ENCODE assay signal across 15 cellular contexts in the genomic region with DNA sequence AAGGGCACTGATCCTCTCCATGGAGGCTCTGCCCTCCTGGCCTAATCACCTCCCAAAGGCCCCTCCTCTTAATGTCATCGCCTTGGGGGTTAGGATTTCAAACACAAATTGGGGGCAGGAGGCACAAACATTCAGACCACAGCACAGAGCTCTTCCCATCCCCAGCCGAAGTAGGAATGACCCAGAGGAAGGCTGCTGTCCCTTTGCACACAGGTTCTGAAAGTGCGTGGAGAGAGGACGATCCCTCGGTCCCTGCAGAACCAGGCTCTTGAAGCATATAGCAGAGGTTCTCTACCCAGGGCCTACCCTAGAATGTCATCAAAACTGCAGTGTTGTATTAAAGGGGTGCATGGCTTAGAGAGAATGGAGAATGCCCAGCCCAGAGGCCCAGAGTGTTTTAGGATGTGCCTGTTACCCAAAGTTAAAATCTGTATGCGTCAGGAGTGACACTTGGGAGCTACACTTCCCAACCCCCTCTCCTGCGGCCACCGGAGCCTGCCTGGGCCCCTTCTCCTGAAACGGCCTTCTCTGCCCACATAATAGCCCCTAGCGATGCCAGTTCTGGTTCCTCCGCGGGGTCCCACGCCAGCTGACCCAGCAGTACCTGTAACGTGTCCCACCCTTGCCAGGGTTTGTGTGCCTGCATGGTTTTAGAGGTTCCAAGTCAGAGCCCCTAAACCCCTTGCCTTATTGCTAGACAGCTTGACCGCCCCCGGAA.
DNase-seq lines count a peak whose midpoint lies in the region; ATAC-seq and TF ChIP-seq lines count a peak whose summit lies in the region.
"Had no signal": no experiment of that assay in that cellular context is flagged by ENCODE, and none has a peak within 500 bp of the region (broad histone marks: within the 10 kb centered on the region; RNA-seq: fewer than 3 reads in every experiment).

No MANE protein-coding gene starts in this region.

- peaks cover 16% of the 10 kb centered on the region for H3F3A ChIP-seq in MM.1S (ENCODE audit: insufficient read depth, low read length)

- peaks cover 50% of the 10 kb centered on the region for H3K4me1 Mint-ChIP-seq in Calu3 (ENCODE audit: low read depth, unreplicated experiment)
- H3K4me1 Mint-ChIP-seq in stimulated activated effector memory CD8-positive, alpha-beta T cell treated with anti-CD3 and anti-CD28 coated beads, Interleukin-12 subunit alpha, Interleukin-12 subunit beta, amount 100 ng/mL, for 72 hours = peaks cover 73% of the 10 kb centered on the region
- H3K4me1 Mint-ChIP-seq: stimulated activated memory B cell treated with anti-CD40 and anti-IgM and Interleukin-4, amounts not matched to agents 10 μg/mL and 1 μg/mL and 100 μg/mL, for 72 hours had no signal

- H3K4me3 Mint-ChIP-seq in Calu3 (ENCODE audit: low read depth, unreplicated experiment) = peak overlapping the region; percentile 64
- no peak overlapping the region for H3K4me3 Mint-ChIP-seq in stimulated activated effector memory CD8-positive, alpha-beta T cell treated with anti-CD3 and anti-CD28 coated beads, Interleukin-12 subunit alpha, Interleukin-12 subunit beta, amount 100 ng/mL, for 72 hours
- H3K4me3 Mint-ChIP-seq: stimulated activated memory B cell treated with anti-CD40 and anti-IgM and Interleukin-4, amounts not matched to agents 10 μg/mL and 1 μg/mL and 100 μg/mL, for 72 hours had no signal

- H3K9me3 Mint-ChIP-seq in Calu3 (ENCODE audit: low read depth, unreplicated experiment) = no peaks in the 10 kb centered on the region
- H3K9me3 Mint-ChIP-seq in stimulated activated effector memory CD8-positive, alpha-beta T cell treated with anti-CD3 and anti-CD28 coated beads, Interleukin-12 subunit alpha, Interleukin-12 subunit beta, amount 100 ng/mL, for 72 hours = peaks cover 6% of the 10 kb centered on the region

- no peak for DNase-seq in Calu3
- DNase-seq in left kidney (ENCODE audit: low read depth, low spot score) = peak; percentile 64
- DNase-seq in stimulated activated effector memory CD8-positive, alpha-beta T cell treated with anti-CD3 and anti-CD28 coated beads, Interleukin-12 subunit alpha, Interleukin-12 subunit beta, amount 100 ng/mL, for 72 hours (ENCODE audit: low spot score in 2 of 2) = no peak
- no peak for DNase-seq in 8988T
- DNase-seq in H7 = no peak
- no peak for DNase-seq in NOMO-1 treated with dmso at 0.1 percent for 144 hours (lab: John Stamatoyannopoulos, UW; ENCODE audit: unreplicated experiment)
- DNase-seq in MM.1S = no peak
- DNase-seq: activated CD4-positive, alpha-beta T cell treated with anti-CD3 and anti-CD28 coated beads for 4 hours; NCI-H1092 treated with DMSO at 0.1 percent for 48 hours; SHP77 treated with DMSO at 0.1 percent for 48 hours had no signal

- no peaks in the 10 kb centered on the region for H3K27me3 Mint-ChIP-seq in Calu3 (ENCODE audit: unreplicated experiment)
- H3K27me3 Mint-ChIP-seq: stimulated activated memory B cell treated with anti-CD40 and anti-IgM and Interleukin-4, amounts not matched to agents 10 μg/mL and 1 μg/mL and 100 μg/mL, for 72 hours had no signal

- no peaks in the 10 kb centered on the region for H3K79me2 ChIP-seq in MM.1S (ENCODE audit: low read length)

- peaks cover 16% of the 10 kb centered on the region for H3K4me1 ChIP-seq in MM.1S (ENCODE audit: low read length)

- no peaks in the 10 kb centered on the region for H3K9me2 ChIP-seq in MM.1S (replicated peaks; ENCODE audit: insufficient read depth, low read length)

- H3K4me2 ChIP-seq in MM.1S (ENCODE audit: low read depth, low read length) = no peak overlapping the region
- H3K4me2 ChIP-seq: smooth muscle cell had no signal

- no peak overlapping the region for H3K4me3 ChIP-seq in H7 (ENCODE audit: insufficient read depth, low read depth, low read length)
- no peak overlapping the region for H3K4me3 ChIP-seq in MM.1S (ENCODE audit: low read length)
- H3K4me3 ChIP-seq: K562, smooth muscle cell had no signal

- H3K36me3 ChIP-seq in H7 (replicated peaks; ENCODE audit: control insufficient read depth, insufficient read depth, low read length) (no peaks in the 10 kb centered on the region), MM.1S (replicated peaks; ENCODE audit: insufficient read depth, low read length) (no peaks in the 10 kb centered on the region)

- TF ChIP-seq CTCF in Calu3 (IDR thresholded peaks at IDR 0.05; ENCODE audit: unreplicated experiment) (no peak), MM.1S (IDR thresholded peaks at IDR 0.05; ENCODE audit: low read length) (no peak)

- CTCF ChIA-PET in Calu3 (lab: Charles Lee) = interaction anchor here (1.0 kb wide), 1 partner anchor 37 kb away, joined by 3 read pairs; no protein-coding TSS in a partner anchor

- H4K20me1 ChIP-seq in MM.1S (ENCODE audit: insufficient read depth, low read length) = no peaks in the 10 kb centered on the region

- peak overlapping the region; percentile 78 for H3K27ac Mint-ChIP-seq in Calu3 (ENCODE audit: unreplicated experiment)
- peak overlapping the region; percentile 92 for H3K27ac Mint-ChIP-seq in stimulated activated effector memory CD8-positive, alpha-beta T cell treated with anti-CD3 and anti-CD28 coated beads, Interleukin-12 subunit alpha, Interleukin-12 subunit beta, amount 100 ng/mL, for 72 hours
- H3K27ac Mint-ChIP-seq: stimulated activated memory B cell treated with anti-CD40 and anti-IgM and Interleukin-4, amounts not matched to agents 10 μg/mL and 1 μg/mL and 100 μg/mL, for 72 hours had no signal

- H3K36me3 Mint-ChIP-seq in Calu3 (ENCODE audit: insufficient read depth, unreplicated experiment) = peaks cover 16% of the 10 kb centered on the region
- H3K36me3 Mint-ChIP-seq in stimulated activated effector memory CD8-positive, alpha-beta T cell treated with anti-CD3 and anti-CD28 coated beads, Interleukin-12 subunit alpha, Interleukin-12 subunit beta, amount 100 ng/mL, for 72 hours = peaks cover 21% of the 10 kb centered on the region
- H3K36me3 Mint-ChIP-seq: stimulated activated memory B cell treated with anti-CD40 and anti-IgM and Interleukin-4, amounts not matched to agents 10 μg/mL and 1 μg/mL and 100 μg/mL, for 72 hours had no signal

- intact Hi-C loops in Calu3 (cut with micrococcal nuclease; ENCODE audit: unreplicated experiment) = loop anchor here (10.0 kb wide), 1 partner anchor 211 kb away; no protein-coding TSS in a partner anchor

- no peak for ATAC-seq in stimulated activated effector memory CD8-positive, alpha-beta T cell treated with anti-CD3 and anti-CD28 coated beads, Interleukin-12 subunit alpha, Interleukin-12 subunit beta, amount 100 ng/mL, for 72 hours
- ATAC-seq: activated naive CD4-positive, alpha-beta T cell treated with anti-CD3 and anti-CD28 coated beads, Interleukin-2, amount 50 U/mL, for 72 hours; K562; stimulated activated memory B cell treated with anti-CD40 and anti-IgM and Interleukin-4, amounts not matched to agents 10 μg/mL and 1 μg/mL and 100 μg/mL, for 72 hours had no signal

- no peak overlapping the region for H2AFZ ChIP-seq in MM.1S (ENCODE audit: low read length)

- H3K27ac ChIP-seq in angular gyrus (ENCODE audit: low read depth, low read length) (peak overlapping the region; percentile 58), MM.1S (ENCODE audit: low read length) (no peak overlapping the region)

- no peaks in the 10 kb centered on the region for H3K9me3 ChIP-seq in MM.1S (replicated peaks; ENCODE audit: insufficient read depth, low read length)

- H3K9ac ChIP-seq in MM.1S (ENCODE audit: low read length) = no peak overlapping the region

- H3K27me3 ChIP-seq in H7 (ENCODE audit: control insufficient read depth, insufficient read depth, low read length) (no peaks in the 10 kb centered on the region), MM.1S (replicated peaks; ENCODE audit: insufficient read depth, low read length) (no peaks in the 10 kb centered on the region)

- no TSS peak for BruUV-seq in Calu3 (replicated peaks; lab: Mats Ljungman, UMichigan)
